Comparison of ENCODE assay signal across 8 cellular contexts in genomic region chr3:98901032-98901464, GRCh38. TPM values are rescaled to one million over a fixed set of nuclear protein-coding genes. Genes with fewer than 3 reads are reported as not detected.
DNase-seq lines count a peak whose midpoint lies in the region; ATAC-seq, FAIRE-seq and TF ChIP-seq lines count a peak whose summit lies in the region.

No MANE protein-coding gene starts in this region.

- H3K27me3 ChIP-seq in HepG2 (ENCODE audit: control insufficient read depth in 1 of 2, insufficient read depth in 2 of 2, low read length in 2 of 2) = no peaks in the 10 kb centered on the region; a peak in 1 of 5 replicates

- H4K20me1 ChIP-seq in HepG2 (ENCODE audit: insufficient read depth, low read length) = no peaks in the 10 kb centered on the region

- H2AFZ ChIP-seq in HepG2 (ENCODE audit: low read length) = no peak overlapping the region

- in situ Hi-C loops in Caki2 (cut with HindIII; ENCODE audit: low pct_unique_long_range_greater_than_20kb, low sequenced_read_pairs) (no loop called here), HepG2 (cut with HindIII; ENCODE audit: extremely low pct_ligation_motif_present, low pct_unique_long_range_greater_than_20kb) (no loop called here)

- peak overlapping the region; percentile 79 for H3K4me2 ChIP-seq in HepG2 (ENCODE audit: low read depth, low read length)

- peak; percentile 53 for DNase-seq in Caki2 (ENCODE audit: low read depth)
- DNase-seq in HK-2 (ENCODE audit: unreplicated experiment) = peak; percentile 69
- DNase-seq in T-helper 2 cell treated with Interferon-gamma antibody and Interleukin-4, amounts not matched to agents 5 μg/mL and 100 μg/mL, for 36 hours (ENCODE audit: low spot score) = peak; percentile 6
- peak; percentile 32 for DNase-seq in HepG2 (ENCODE audit: low spot score)
- peak; percentile 27 for DNase-seq in stimulated activated CD8-positive, alpha-beta memory T cell treated with anti-CD3 and anti-CD28 coated beads, Interleukin-4, amount 100 ng/mL, for 48 hours
- no peak for DNase-seq in NCI-H1694 treated with DMSO at 0.1 percent for 48 hours (lab: John Stamatoyannopoulos, UW)

- no peak for TF ChIP-seq POLR2A in HepG2 (IDR thresholded peaks at IDR 0.05; ENCODE audit: insufficient read depth in 1 of 2, low read depth in 2 of 2, low read length in 2 of 2)

- intact Hi-C loops in dendritic cell treated with granulocyte-macrophage colony-stimulating factor and Interleukin-4, amounts not matched to agents 40 ng/mL and 50 ng/mL, for 4 days (cut with micrococcal nuclease) = loop anchor here (1.0 to 5.0 kb wide), 3 partner anchors 309 to 1139 kb away; partner anchors contain the start of genes ARL6, CLDND1 and CPOX
- intact Hi-C loops in HepG2 (cut with micrococcal nuclease; ENCODE audit: unreplicated experiment) = loop anchor here (1.0 to 5.0 kb wide), 5 partner anchors 76 to 309 kb away; partner anchors contain the start of gene CPOX

- WGBS in HepG2 (ENCODE audit: low lambda C conversion rate) = 1% methylated on average over 16 of the region's 42 CpGs

- peaks cover 23% of the 10 kb centered on the region for H3K27me3 Mint-ChIP-seq in T-helper 2 cell treated with Interferon-gamma antibody and Interleukin-4, amounts not matched to agents 5 μg/mL and 100 μg/mL, for 36 hours (ENCODE audit: low read depth)
- H3K27me3 Mint-ChIP-seq in dendritic cell treated with granulocyte-macrophage colony-stimulating factor and Interleukin-4, amounts not matched to agents 40 ng/mL and 50 ng/mL, for 4 days = peaks cover 19% of the 10 kb centered on the region

- BruUV-seq in HepG2 (replicated peaks; lab: Mats Ljungman, UMichigan) = no TSS peak

- POLR2A ChIA-PET in HepG2 (lab: Yijun Ruan, JAX) = interaction anchor here (0.7 to 1.6 kb wide), 16 partner anchors 8 to 1137 kb away, joined by 3 to 12 read pairs (median 6); partner anchors contain the start of genes ARL6, CLDND1 and CPOX

- no peaks in the 10 kb centered on the region for H3K9me3 Mint-ChIP-seq in T-helper 2 cell treated with Interferon-gamma antibody and Interleukin-4, amounts not matched to agents 5 μg/mL and 100 μg/mL, for 36 hours
- no peaks in the 10 kb centered on the region for H3K9me3 Mint-ChIP-seq in dendritic cell treated with granulocyte-macrophage colony-stimulating factor and Interleukin-4, amounts not matched to agents 40 ng/mL and 50 ng/mL, for 4 days

- TF ChIP-seq CTCF in HepG2 (CRISPR knock-in tag; IDR thresholded peaks at IDR 0.05) = no peak

- H3K27ac ChIP-seq in HepG2 (ENCODE audit: extremely low read length, insufficient read depth, low read length) = peak overlapping the region; percentile 85

- peak overlapping the region; percentile 72 to 98 (median 88) for H3K4me3 ChIP-seq in HepG2 (replicated peaks in 1 of 3; ENCODE audit: insufficient read depth in 1 of 3, low read depth in 2 of 3, low read length in 3 of 3)

- no peak for TF ChIP-seq RAD21 in HepG2 (CRISPR knock-in tag; IDR thresholded peaks at IDR 0.05)

- H3K4me3 Mint-ChIP-seq in T-helper 2 cell treated with Interferon-gamma antibody and Interleukin-4, amounts not matched to agents 5 μg/mL and 100 μg/mL, for 36 hours = peak overlapping the region; percentile 88
- peak overlapping the region; percentile 85 for H3K4me3 Mint-ChIP-seq in dendritic cell treated with granulocyte-macrophage colony-stimulating factor and Interleukin-4, amounts not matched to agents 40 ng/mL and 50 ng/mL, for 4 days

- peaks cover 39% of the 10 kb centered on the region for H3K4me1 ChIP-seq in HepG2 (ENCODE audit: insufficient read depth, low read length)

- TF ChIP-seq EP300 in HepG2 (IDR thresholded peaks at IDR 0.05; ENCODE audit: low read depth in 2 of 2, low read length in 2 of 2) (no peak), HepG2 (CRISPR knock-in tag; IDR thresholded peaks at IDR 0.05; ENCODE audit: borderline replicate concordance) (no peak)

- H3K9ac ChIP-seq in HepG2 (ENCODE audit: insufficient read depth, low read depth, low read length) = peak overlapping the region; percentile 91

- FAIRE-seq in HepG2 (lab: Jason Lieb, UNC) = no peak

- no peak overlapping the region for H3K27ac Mint-ChIP-seq in T-helper 2 cell treated with Interferon-gamma antibody and Interleukin-4, amounts not matched to agents 5 μg/mL and 100 μg/mL, for 36 hours
- peak overlapping the region; percentile 89 for H3K27ac Mint-ChIP-seq in dendritic cell treated with granulocyte-macrophage colony-stimulating factor and Interleukin-4, amounts not matched to agents 40 ng/mL and 50 ng/mL, for 4 days

- peaks cover 17% of the 10 kb centered on the region for H3K4me1 Mint-ChIP-seq in T-helper 2 cell treated with Interferon-gamma antibody and Interleukin-4, amounts not matched to agents 5 μg/mL and 100 μg/mL, for 36 hours (ENCODE audit: low read depth)
- peaks cover 14% of the 10 kb centered on the region for H3K4me1 Mint-ChIP-seq in dendritic cell treated with granulocyte-macrophage colony-stimulating factor and Interleukin-4, amounts not matched to agents 40 ng/mL and 50 ng/mL, for 4 days (ENCODE audit: low read depth)

- CTCF ChIA-PET in HepG2 (lab: Yijun Ruan, JAX; ENCODE audit: low intra/inter-chr PET ratio, low total read pairs) = no interaction called here

- H3K9me3 ChIP-seq in HepG2 (ENCODE audit: low read length) = no peaks in the 10 kb centered on the region

- peaks cover 39% of the 10 kb centered on the region for H3K79me2 ChIP-seq in HepG2 (ENCODE audit: insufficient read depth, low read length)

- H3K36me3 Mint-ChIP-seq in T-helper 2 cell treated with Interferon-gamma antibody and Interleukin-4, amounts not matched to agents 5 μg/mL and 100 μg/mL, for 36 hours (ENCODE audit: low read depth) = no peaks in the 10 kb centered on the region
- peaks cover 14% of the 10 kb centered on the region for H3K36me3 Mint-ChIP-seq in dendritic cell treated with granulocyte-macrophage colony-stimulating factor and Interleukin-4, amounts not matched to agents 40 ng/mL and 50 ng/mL, for 4 days (ENCODE audit: low read depth)

- H3K36me3 ChIP-seq in HepG2 (replicated peaks in 1 of 2; ENCODE audit: control insufficient read depth in 1 of 2, insufficient read depth in 2 of 2, low read length in 2 of 2) = no peaks in the 10 kb centered on the region

- ATAC-seq in GM21381 (IDR thresholded peaks at IDR 0.05; ENCODE audit: unreplicated experiment) (peak; percentile 24), HepG2 (peak; percentile 79)

TF ChIP-seq in HepG2, 621 proteins besides CTCF, POLR2A, EP300 and RAD21 (continues in another document):
- TF ChIP-seq HOXA9 (CRISPR knock-in tag; IDR thresholded peaks at IDR 0.05; ENCODE audit: borderline replicate concordance) (no peak), ZNF335 (CRISPR knock-in tag; IDR thresholded peaks at IDR 0.05) (no peak), GABPA (IDR thresholded peaks at IDR 0.05; ENCODE audit: low read depth, low read length) (no peak), GABPA (CRISPR knock-in tag; IDR thresholded peaks at IDR 0.05; ENCODE audit: low read depth) (no peak), PTBP1 (IDR thresholded peaks at IDR 0.05; ENCODE audit: low read depth, low read length, poor library complexity, severe bottlenecking) (no peak), HNRNPLL (IDR thresholded peaks at IDR 0.05; ENCODE audit: low read depth, low read length, poor library complexity, severe bottlenecking) (no peak), PPARG (CRISPR knock-in tag; conservative IDR thresholded peaks at IDR 0.05) (no peak), MLX (CRISPR knock-in tag; IDR thresholded peaks at IDR 0.05) (no peak), HNF4G (IDR thresholded peaks at IDR 0.05; ENCODE audit: borderline replicate concordance, low read depth, low read length) (no peak), HNF4G (CRISPR knock-in tag; IDR thresholded peaks at IDR 0.05; ENCODE audit: borderline replicate concordance, low read depth) (no peak), ZSCAN12 (CRISPR knock-in tag; IDR thresholded peaks at IDR 0.05) (no peak), SAP130 (CRISPR knock-in tag; IDR thresholded peaks at IDR 0.05; ENCODE audit: low read depth) (no peak), DMAP1 (CRISPR knock-in tag; IDR thresholded peaks at IDR 0.05) (peak; percentile 10; the same call in 1 of the 2 replicates), NFIB (CRISPR knock-in tag; IDR thresholded peaks at IDR 0.05; ENCODE audit: borderline replicate concordance) (no peak), ZSCAN31 (CRISPR knock-in tag; IDR thresholded peaks at IDR 0.05; ENCODE audit: low read depth) (no peak), HMGA1 (CRISPR knock-in tag; conservative IDR thresholded peaks at IDR 0.05) (no peak)

RNA-seq across cellular contexts. Expression of gene DCBLD2, which starts 0.4 kb away (rescaled TPM):
- 138 and 139 TPM in 2 replicates for total RNA-seq in Caki2 (2014; rRNA removed; shearing (Covaris generic); ENCODE audit: low replicate concordance)
- total RNA-seq in HepG2 (2016; rRNA removed; fragmentation: Illumina TruSeq; extraction: Trizol) = 40.2 and 56.9 TPM in 2 replicates
- 6.6 and 8.2 TPM in 2 replicates for total RNA-seq in HepG2 (2016; cell fraction: cytosol; rRNA removed; fragmentation: Illumina TruSeq; extraction: Trizol; ENCODE audit: low read depth)
- 39.3 and 56.3 TPM in 2 replicates for total RNA-seq in HepG2 (2016; cell fraction: insoluble cytoplasmic fraction; rRNA removed; fragmentation: Illumina TruSeq; extraction: Trizol)
- 15.9 and 17.6 TPM in 2 replicates for total RNA-seq in HepG2 (2016; cell fraction: membrane; rRNA removed; fragmentation: Illumina TruSeq; extraction: Trizol)
- 71.1 and 78.4 TPM in 2 replicates for total RNA-seq in HepG2 (2016; cell fraction: nucleus; rRNA removed; fragmentation: Illumina TruSeq; extraction: Trizol)
- 34.1 and 43.8 TPM in 2 replicates for polyA plus RNA-seq in HepG2 (2011; rRNA removed)
- 19.5 and 27.6 TPM in 2 replicates for polyA plus RNA-seq in HepG2 (2011; cell fraction: cytosol; rRNA removed)
- polyA plus RNA-seq in HepG2 (2011; cell fraction: nucleus; rRNA removed) = 20.0 and 22.5 TPM in 2 replicates
- polyA plus RNA-seq in HepG2 (2012) = 14.2 and 14.4 TPM in 2 replicates
- 2.0 and 2.9 TPM in 2 replicates for polyA plus RNA-seq in HepG2 (2016; cell fraction: cytosol; fragmentation: Illumina TruSeq; extraction: Trizol; ENCODE audit: low read depth)
- polyA plus RNA-seq in HepG2 (2016; cell fraction: insoluble cytoplasmic fraction; fragmentation: Illumina TruSeq; extraction: Trizol; ENCODE audit: low read depth) = 24.9 and 27.4 TPM in 2 replicates
- polyA plus RNA-seq in HepG2 (2016; cell fraction: membrane; fragmentation: Illumina TruSeq; extraction: Trizol; ENCODE audit: low read depth) = 6.4 and 6.6 TPM in 2 replicates
- 59.1 and 68.7 TPM in 2 replicates for polyA plus RNA-seq in HepG2 (2016; cell fraction: nucleus; fragmentation: Illumina TruSeq; extraction: Trizol; ENCODE audit: insufficient read depth, low read depth)
- polyA minus RNA-seq in HepG2 (2011; rRNA and poly(A)+ RNA removed; ENCODE audit: low replicate concordance) = 21.4 and 70.2 TPM in 2 replicates
- polyA minus RNA-seq in HepG2 (2011; cell fraction: cytosol; rRNA and poly(A)+ RNA removed) = 59.9 and 78.1 TPM in 2 replicates
- polyA minus RNA-seq in HepG2 (2011; cell fraction: nucleus; rRNA and poly(A)+ RNA removed) = 98.8 and 104 TPM in 2 replicates
